8 cellular contexts compared by ENCODE assay signal in genomic region chr1:217134857-217135568, GRCh38.
DNase-seq lines count a peak whose midpoint lies in the region; ATAC-seq and TF ChIP-seq lines count a peak whose summit lies in the region.

No MANE protein-coding gene starts in this region.

- H2AFZ ChIP-seq in MM.1S (ENCODE audit: low read length), result peak overlapping the region; percentile 92
- H2AFZ ChIP-seq in osteoblast (ENCODE audit: low read length), result no peak overlapping the region

- H4K20me1 ChIP-seq in MM.1S (ENCODE audit: insufficient read depth, low read length) (no peaks in the 10 kb centered on the region), osteoblast (ENCODE audit: insufficient read depth, low read length) (no peaks in the 10 kb centered on the region)

- peak overlapping the region; percentile 83 for H3K4me3 Mint-ChIP-seq in endothelial cell (ENCODE audit: unreplicated experiment)

- H3K27me3 Mint-ChIP-seq in endothelial cell (ENCODE audit: unreplicated experiment), result peaks cover 45% of the 10 kb centered on the region

- H3K27ac ChIP-seq in MM.1S (ENCODE audit: low read length), result no peak overlapping the region
- H3K27ac ChIP-seq in osteoblast (ENCODE audit: low read depth, low read length), result no peak overlapping the region

- peaks cover 8% of the 10 kb centered on the region; the same call in 1 of the 2 replicates for H3K27me3 ChIP-seq in MM.1S (replicated peaks; ENCODE audit: insufficient read depth, low read length)
- peaks cover 43% of the 10 kb centered on the region for H3K27me3 ChIP-seq in osteoblast (ENCODE audit: insufficient read depth, low read length)

- DNase-seq in Daoy (ENCODE audit: low read depth) (peak; percentile 13), MM.1S (peak; percentile 16), endothelial cell (ENCODE audit: low spot score) (peak; percentile 9), osteoblast (ENCODE audit: insufficient read length, low spot score, missing footprints) (peak; percentile 81), NCI-H226 (no peak), NCI-H2107 treated with DMSO at 0.1 percent for 48 hours (lab: John Stamatoyannopoulos, UW; ENCODE audit: unreplicated experiment) (no peak)

- H3K36me3 ChIP-seq in MM.1S (replicated peaks; ENCODE audit: insufficient read depth, low read length) (no peaks in the 10 kb centered on the region), osteoblast (ENCODE audit: insufficient read depth, low read length) (no peaks in the 10 kb centered on the region)

- TF ChIP-seq CTCF in MM.1S (IDR thresholded peaks at IDR 0.05; ENCODE audit: low read length) (no peak), endothelial cell (IDR thresholded peaks at IDR 0.05; ENCODE audit: unreplicated experiment) (no peak), osteoblast (IDR thresholded peaks at IDR 0.05; ENCODE audit: extremely low read depth, low read depth, low read length) (no peak)

- peaks cover 42% of the 10 kb centered on the region for H3K4me1 Mint-ChIP-seq in endothelial cell (ENCODE audit: unreplicated experiment)

- ATAC-seq in GM19397 (IDR thresholded peaks at IDR 0.05; ENCODE audit: unreplicated experiment) (no peak), HG03039 (IDR thresholded peaks at IDR 0.05; ENCODE audit: unreplicated experiment) (no peak)

- H3K4me1 ChIP-seq in MM.1S (ENCODE audit: low read length) (no peaks in the 10 kb centered on the region), osteoblast (ENCODE audit: insufficient read depth, low read length) (no peaks in the 10 kb centered on the region)

- H3K4me3 ChIP-seq in MM.1S (ENCODE audit: low read length), result peak overlapping the region; percentile 70
- H3K4me3 ChIP-seq in osteoblast (ENCODE audit: insufficient read depth, low read length), result peak overlapping the region; percentile 53

- H3K9me3 ChIP-seq in MM.1S (replicated peaks; ENCODE audit: insufficient read depth, low read length) (no peaks in the 10 kb centered on the region), osteoblast (ENCODE audit: low read depth, low read length) (no peaks in the 10 kb centered on the region)

- peak overlapping the region; percentile 90 for H3K4me2 ChIP-seq in MM.1S (ENCODE audit: low read depth, low read length)
- H3K4me2 ChIP-seq in osteoblast (ENCODE audit: insufficient read depth, low read length), result peak overlapping the region; percentile 58

- H3K27ac Mint-ChIP-seq in endothelial cell (ENCODE audit: unreplicated experiment), result no peak overlapping the region

- no peaks in the 10 kb centered on the region for H3F3A ChIP-seq in MM.1S (ENCODE audit: insufficient read depth, low read length)

- no peaks in the 10 kb centered on the region for H3K9me2 ChIP-seq in MM.1S (replicated peaks; ENCODE audit: insufficient read depth, low read length)

- no peaks in the 10 kb centered on the region for H3K9me3 Mint-ChIP-seq in endothelial cell (ENCODE audit: unreplicated experiment)

- H3K79me2 ChIP-seq in MM.1S (ENCODE audit: low read length) (no peaks in the 10 kb centered on the region), osteoblast (ENCODE audit: insufficient read depth, low read length) (no peaks in the 10 kb centered on the region)

- no peaks in the 10 kb centered on the region for H3K36me3 Mint-ChIP-seq in endothelial cell (ENCODE audit: low read depth, unreplicated experiment)

- no peak overlapping the region for H3K9ac ChIP-seq in MM.1S (ENCODE audit: low read length)

Comparison
In these comparisons a context has a peak if more than half of its experiments do, and no peak if none do; other contexts are left out.
1. DNase-seq: peak in Daoy (single experiment), MM.1S (single experiment), endothelial cell (single experiment) and osteoblast (single experiment); none in NCI-H226 (single experiment) and NCI-H2107 treated with DMSO at 0.1 percent for 48 hours (single experiment).